ENCODE assay signal across 11 cellular contexts in the genomic region with DNA sequence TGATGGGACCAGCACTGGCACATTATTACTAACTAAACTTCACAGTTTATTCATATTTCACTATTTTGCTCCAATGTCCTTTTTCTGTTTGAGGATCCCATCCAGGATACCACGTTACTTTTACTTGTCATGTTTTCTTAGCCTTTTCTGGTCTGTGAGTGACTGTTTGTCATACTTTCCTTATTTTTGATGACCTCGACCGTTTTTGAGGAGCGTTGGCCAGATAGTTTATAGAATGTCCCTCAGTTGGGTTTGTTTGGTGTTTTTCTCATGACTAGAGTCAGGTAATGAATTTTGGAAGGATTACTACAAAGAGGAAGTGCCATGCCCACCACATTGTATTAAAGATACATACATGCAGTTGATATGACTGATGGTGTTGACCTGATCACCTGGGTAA.
"Had no signal": no experiment of that assay in that cellular context is flagged by ENCODE, and none has a peak within 500 bp of the region (broad histone marks: within the 10 kb centered on the region; RNA-seq: fewer than 3 reads in every experiment).

No MANE protein-coding gene starts in this region.

- H3K4me3 ChIP-seq: GM23248, GM23338, HAP-1 had no signal

- H3K4me2 ChIP-seq: GM23338 had no signal

- ATAC-seq: GM23338, HCT116 had no signal

- H3K36me3 ChIP-seq: HAP-1 had no signal

- H2AFZ ChIP-seq: GM23248, GM23338 had no signal

- H3K9me3 ChIP-seq: HAP-1 had no signal

- H3K27ac ChIP-seq: GM23248 had no signal

- H3K9ac ChIP-seq: GM23248 had no signal

- DNase-seq: GM23248, GOT3, H7, H9, HCEC 1CT, HFFc6 had no signal

- H3K4me1 ChIP-seq: HAP-1 had no signal

- FAIRE-seq: H1, H54 had no signal
